In the genomic region with DNA sequence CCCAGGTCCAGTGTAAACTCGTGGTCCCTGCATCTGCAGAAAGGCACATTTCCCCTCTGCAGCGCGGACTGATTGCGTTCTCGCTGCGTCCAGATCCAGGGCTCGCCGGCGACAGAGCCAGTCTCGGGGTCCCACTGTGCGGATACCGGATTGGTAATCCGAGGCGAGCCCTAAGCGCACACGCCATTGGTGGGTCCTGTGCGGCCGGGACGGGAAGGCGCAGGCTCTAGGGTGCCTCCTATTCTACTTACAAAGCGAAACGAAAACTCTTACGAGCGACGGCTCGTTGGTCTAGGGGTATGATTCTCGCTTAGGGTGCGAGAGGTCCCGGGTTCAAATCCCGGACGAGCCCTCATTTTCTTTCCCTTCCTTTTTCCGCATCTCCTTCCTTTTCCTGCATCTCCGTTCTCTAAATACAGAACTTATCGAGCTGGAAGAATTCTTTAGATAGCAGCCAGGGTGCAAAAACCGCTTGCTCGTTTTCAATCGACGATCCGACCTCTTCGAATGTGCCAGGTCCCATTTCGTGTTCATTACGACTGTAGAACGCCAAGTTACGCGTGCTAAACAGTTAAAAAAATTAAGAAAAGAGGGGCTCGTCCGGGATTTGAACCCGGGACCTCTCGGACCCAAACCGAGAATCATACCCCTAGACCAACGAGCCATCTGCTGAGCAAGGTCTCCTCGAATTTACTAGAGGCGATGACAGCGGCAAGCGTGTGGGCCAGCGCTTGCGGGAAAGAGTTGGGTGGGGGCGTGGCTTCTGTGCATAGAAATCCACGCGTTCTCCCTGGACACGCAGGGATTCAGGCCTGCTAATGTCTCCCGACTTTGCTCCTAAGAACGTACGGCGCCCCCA, we compare ENCODE assay signal across 8 cellular contexts. TPM values are rescaled to one million over a fixed set of nuclear protein-coding genes. Genes with fewer than 3 reads are reported as not detected.
A peak's percentile ranks its signal among the peaks of the same experiment; 100 is the strongest.
DNase-seq lines count a peak whose midpoint lies in the region; ATAC-seq and TF ChIP-seq lines count a peak whose summit lies in the region.

No MANE protein-coding gene starts in this region.

- no peaks in the 10 kb centered on the region for H3K27me3 ChIP-seq in smooth muscle cell (ENCODE audit: low read depth)

- H3K4me1 Mint-ChIP-seq in WTC11, result peaks cover 14% of the 10 kb centered on the region
- peaks cover 39 to 40% of the 10 kb centered on the region in 2 donors for H3K4me1 Mint-ChIP-seq in immature natural killer cell

- under 1% methylated on average over 60 of the region's 65 CpGs for WGBS in smooth muscle cell (ENCODE audit: low lambda C conversion rate)

- no peaks in the 10 kb centered on the region for H3K36me3 ChIP-seq in smooth muscle cell (ENCODE audit: low read depth)

- peak overlapping the region; percentile 76 for H3K9ac ChIP-seq in smooth muscle cell (ENCODE audit: low read depth)

- peaks cover 6% of the 10 kb centered on the region for H3K4me1 ChIP-seq in smooth muscle cell (ENCODE audit: low read depth)

- ATAC-seq in GM18873 (IDR thresholded peaks at IDR 0.05; ENCODE audit: low FRiP score, unreplicated experiment) (peak; percentile 63), HG03108 (IDR thresholded peaks at IDR 0.05; ENCODE audit: unreplicated experiment) (peak; percentile 55), WTC11 (peak; percentile 79)

- no peaks in the 10 kb centered on the region for H4K20me1 ChIP-seq in smooth muscle cell (ENCODE audit: low read depth)

- POLR2A ChIA-PET in WTC11 (lab: Charles Lee), result interaction anchor here (0.9 to 1.0 kb wide), 2 partner anchors 18 to 27 kb away, joined by 3 to 4 read pairs; no protein-coding TSS in a partner anchor

- CTCF ChIA-PET in WTC11 (lab: Charles Lee), result interaction anchor here (1.2 to 4.8 kb wide), 4 partner anchors 8 to 84 kb away, joined by 7 to 111 read pairs (median 10); no protein-coding TSS in a partner anchor

- H3K27ac ChIP-seq in smooth muscle cell (ENCODE audit: low read depth), result peak overlapping the region; percentile 65

- H3K9me3 Mint-ChIP-seq in WTC11, result no peaks in the 10 kb centered on the region
- H3K9me3 Mint-ChIP-seq in immature natural killer cell, result peaks cover 0 to 5% (median 0%) of the 10 kb centered on the region in 6 donors

- no peaks in the 10 kb centered on the region for H3K9me3 ChIP-seq in smooth muscle cell (replicated peaks; ENCODE audit: low read depth)

- peak overlapping the region; percentile 95 for H2AFZ ChIP-seq in smooth muscle cell (ENCODE audit: low read depth)

- H3K27ac Mint-ChIP-seq in WTC11, result peak overlapping the region; percentile 94
- H3K27ac Mint-ChIP-seq in immature natural killer cell, result peak overlapping the region; percentile 87 to 99 (median 90)

- H3K36me3 Mint-ChIP-seq in WTC11 (no peaks in the 10 kb centered on the region), immature natural killer cell (no peaks in the 10 kb centered on the region)

- TF ChIP-seq CTCF in WTC11 (IDR thresholded peaks at IDR 0.05) (no peak), cardiac fibroblast (IDR thresholded peaks at IDR 0.05; ENCODE audit: low read depth, low read length) (no peak), smooth muscle cell (IDR thresholded peaks at IDR 0.05; ENCODE audit: borderline replicate concordance, insufficient read depth, poor library complexity, severe bottlenecking) (no peak)

- DNase-seq in AG08395 (ENCODE audit: low spot score) (peak; percentile 97), NCI-H2196 treated with DMSO at 0.1 percent for 48 hours (lab: John Stamatoyannopoulos, UW; ENCODE audit: unreplicated experiment) (peak; percentile 70), WTC11 (ENCODE audit: low spot score) (peak; percentile 94), cardiac fibroblast (ENCODE audit: low read depth in 2 of 2) (peak; percentile 94 to 95), immature natural killer cell (peak; percentile 91 to 95 (median 94)), smooth muscle cell (lab: John Stamatoyannopoulos, UW; ENCODE audit: unreplicated experiment) (peak; percentile 88)

- H3K79me2 ChIP-seq in smooth muscle cell (ENCODE audit: low read depth), result no peaks in the 10 kb centered on the region

- peak overlapping the region; percentile 99 for H3K4me3 Mint-ChIP-seq in WTC11
- H3K4me3 Mint-ChIP-seq in immature natural killer cell, result peak overlapping the region; percentile 88 to 99 (median 94)

- H3K4me3 ChIP-seq in cardiac fibroblast (replicated peaks in 1 of 2; ENCODE audit: low read depth in 2 of 2, low read length in 2 of 2), result peak overlapping the region; percentile 85 to 93
- H3K4me3 ChIP-seq in smooth muscle cell, result peak overlapping the region; percentile 92

- H3K27me3 Mint-ChIP-seq in WTC11 (ENCODE audit: low read depth) (peaks cover 6% of the 10 kb centered on the region), immature natural killer cell (ENCODE audit: low read depth in 3 of 3) (peaks cover 17 to 35% (median 29%) of the 10 kb centered on the region in 3 donors)

- peaks cover 14% of the 10 kb centered on the region for H3F3A ChIP-seq in smooth muscle cell (ENCODE audit: low read depth)

- peak overlapping the region; percentile 89 for H3K4me2 ChIP-seq in smooth muscle cell

TF ChIP-seq in WTC11, 78 proteins besides CTCF, POLR2A, EP300 and RAD21 (continues in another document):
- TF ChIP-seq, protein P1, sequence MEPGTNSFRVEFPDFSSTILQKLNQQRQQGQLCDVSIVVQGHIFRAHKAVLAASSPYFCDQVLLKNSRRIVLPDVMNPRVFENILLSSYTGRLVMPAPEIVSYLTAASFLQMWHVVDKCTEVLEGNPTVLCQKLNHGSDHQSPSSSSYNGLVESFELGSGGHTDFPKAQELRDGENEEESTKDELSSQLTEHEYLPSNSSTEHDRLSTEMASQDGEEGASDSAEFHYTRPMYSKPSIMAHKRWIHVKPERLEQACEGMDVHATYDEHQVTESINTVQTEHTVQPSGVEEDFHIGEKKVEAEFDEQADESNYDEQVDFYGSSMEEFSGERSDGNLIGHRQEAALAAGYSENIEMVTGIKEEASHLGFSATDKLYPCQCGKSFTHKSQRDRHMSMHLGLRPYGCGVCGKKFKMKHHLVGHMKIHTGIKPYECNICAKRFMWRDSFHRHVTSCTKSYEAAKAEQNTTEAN (CRISPR knock-in tag; IDR thresholded peaks at IDR 0.05), result no peak
- TF ChIP-seq, protein P2, sequence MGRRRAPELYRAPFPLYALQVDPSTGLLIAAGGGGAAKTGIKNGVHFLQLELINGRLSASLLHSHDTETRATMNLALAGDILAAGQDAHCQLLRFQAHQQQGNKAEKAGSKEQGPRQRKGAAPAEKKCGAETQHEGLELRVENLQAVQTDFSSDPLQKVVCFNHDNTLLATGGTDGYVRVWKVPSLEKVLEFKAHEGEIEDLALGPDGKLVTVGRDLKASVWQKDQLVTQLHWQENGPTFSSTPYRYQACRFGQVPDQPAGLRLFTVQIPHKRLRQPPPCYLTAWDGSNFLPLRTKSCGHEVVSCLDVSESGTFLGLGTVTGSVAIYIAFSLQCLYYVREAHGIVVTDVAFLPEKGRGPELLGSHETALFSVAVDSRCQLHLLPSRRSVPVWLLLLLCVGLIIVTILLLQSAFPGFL (CRISPR knock-in tag; IDR thresholded peaks at IDR 0.05; ENCODE audit: borderline replicate concordance), result no peak
- TF ChIP-seq, protein P3, sequence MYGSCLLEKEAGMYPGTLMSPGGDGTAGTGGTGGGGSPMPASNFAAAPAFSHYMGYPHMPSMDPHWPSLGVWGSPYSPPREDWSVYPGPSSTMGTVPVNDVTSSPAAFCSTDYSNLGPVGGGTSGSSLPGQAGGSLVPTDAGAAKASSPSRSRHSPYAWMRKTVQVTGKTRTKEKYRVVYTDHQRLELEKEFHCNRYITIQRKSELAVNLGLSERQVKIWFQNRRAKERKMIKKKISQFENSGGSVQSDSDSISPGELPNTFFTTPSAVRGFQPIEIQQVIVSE (CRISPR knock-in tag; IDR thresholded peaks at IDR 0.05; ENCODE audit: borderline replicate concordance), result no peak
- TF ChIP-seq, protein P4, sequence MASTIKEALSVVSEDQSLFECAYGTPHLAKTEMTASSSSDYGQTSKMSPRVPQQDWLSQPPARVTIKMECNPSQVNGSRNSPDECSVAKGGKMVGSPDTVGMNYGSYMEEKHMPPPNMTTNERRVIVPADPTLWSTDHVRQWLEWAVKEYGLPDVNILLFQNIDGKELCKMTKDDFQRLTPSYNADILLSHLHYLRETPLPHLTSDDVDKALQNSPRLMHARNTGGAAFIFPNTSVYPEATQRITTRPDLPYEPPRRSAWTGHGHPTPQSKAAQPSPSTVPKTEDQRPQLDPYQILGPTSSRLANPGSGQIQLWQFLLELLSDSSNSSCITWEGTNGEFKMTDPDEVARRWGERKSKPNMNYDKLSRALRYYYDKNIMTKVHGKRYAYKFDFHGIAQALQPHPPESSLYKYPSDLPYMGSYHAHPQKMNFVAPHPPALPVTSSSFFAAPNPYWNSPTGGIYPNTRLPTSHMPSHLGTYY (CRISPR knock-in tag; IDR thresholded peaks at IDR 0.05), result no peak
- TF ChIP-seq, protein P5, sequence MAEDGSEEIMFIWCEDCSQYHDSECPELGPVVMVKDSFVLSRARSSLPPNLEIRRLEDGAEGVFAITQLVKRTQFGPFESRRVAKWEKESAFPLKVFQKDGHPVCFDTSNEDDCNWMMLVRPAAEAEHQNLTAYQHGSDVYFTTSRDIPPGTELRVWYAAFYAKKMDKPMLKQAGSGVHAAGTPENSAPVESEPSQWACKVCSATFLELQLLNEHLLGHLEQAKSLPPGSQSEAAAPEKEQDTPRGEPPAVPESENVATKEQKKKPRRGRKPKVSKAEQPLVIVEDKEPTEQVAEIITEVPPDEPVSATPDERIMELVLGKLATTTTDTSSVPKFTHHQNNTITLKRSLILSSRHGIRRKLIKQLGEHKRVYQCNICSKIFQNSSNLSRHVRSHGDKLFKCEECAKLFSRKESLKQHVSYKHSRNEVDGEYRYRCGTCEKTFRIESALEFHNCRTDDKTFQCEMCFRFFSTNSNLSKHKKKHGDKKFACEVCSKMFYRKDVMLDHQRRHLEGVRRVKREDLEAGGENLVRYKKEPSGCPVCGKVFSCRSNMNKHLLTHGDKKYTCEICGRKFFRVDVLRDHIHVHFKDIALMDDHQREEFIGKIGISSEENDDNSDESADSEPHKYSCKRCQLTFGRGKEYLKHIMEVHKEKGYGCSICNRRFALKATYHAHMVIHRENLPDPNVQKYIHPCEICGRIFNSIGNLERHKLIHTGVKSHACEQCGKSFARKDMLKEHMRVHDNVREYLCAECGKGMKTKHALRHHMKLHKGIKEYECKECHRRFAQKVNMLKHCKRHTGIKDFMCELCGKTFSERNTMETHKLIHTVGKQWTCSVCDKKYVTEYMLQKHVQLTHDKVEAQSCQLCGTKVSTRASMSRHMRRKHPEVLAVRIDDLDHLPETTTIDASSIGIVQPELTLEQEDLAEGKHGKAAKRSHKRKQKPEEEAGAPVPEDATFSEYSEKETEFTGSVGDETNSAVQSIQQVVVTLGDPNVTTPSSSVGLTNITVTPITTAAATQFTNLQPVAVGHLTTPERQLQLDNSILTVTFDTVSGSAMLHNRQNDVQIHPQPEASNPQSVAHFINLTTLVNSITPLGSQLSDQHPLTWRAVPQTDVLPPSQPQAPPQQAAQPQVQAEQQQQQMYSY (CRISPR knock-in tag; IDR thresholded peaks at IDR 0.05), result peak; percentile 48; the same call in 1 of the 2 replicates
- TF ChIP-seq FOXJ3 (CRISPR knock-in tag; IDR thresholded peaks at IDR 0.05; ENCODE audit: borderline replicate concordance), result no peak

RNA-seq across cellular contexts. Expression of a gene that starts 29.2 kb away (rescaled TPM):
- total RNA-seq in WTC11 (2021), result 0.32 to 0.89 TPM (median 0.79 TPM) in 3 replicates
- 1 to 10 TPM in 2 of 3 donors, under 1 TPM in 1; 0.78 to 2.4 (median 1.4) TPM for polyA plus RNA-seq in immature natural killer cell
- total RNA-seq in smooth muscle cell, result 6.8 and 13.5 TPM in 2 replicates
- polyA plus RNA-seq in smooth muscle cell, result 9.4 and 12.1 TPM in 2 replicates

Comparison
In these comparisons a context has a peak if more than half of its experiments do, and no peak if none do; other contexts are left out.
1. Peak in every context shown above with its lines: DNase-seq, ATAC-seq, H3K4me3 ChIP-seq and H3K27ac ChIP-seq.